In genomic region chr10:117007080-117007479, GRCh38 we compare ENCODE assay signal across 1 cellular context.
TF ChIP-seq lines count a peak whose summit lies in the region.

No MANE protein-coding gene starts in this region.

TF ChIP-seq in HepG2, 621 proteins besides CTCF, POLR2A, EP300 and RAD21:
- no peak for TF ChIP-seq E2F2 (CRISPR knock-in tag; IDR thresholded peaks at IDR 0.05; ENCODE audit: borderline replicate concordance)
- TF ChIP-seq CEBPZ (IDR thresholded peaks at IDR 0.05; ENCODE audit: low read length), result no peak
- no peak for TF ChIP-seq TEAD3 (CRISPR knock-in tag; optimal IDR thresholded peaks at IDR 0.05; ENCODE audit: borderline replicate concordance)
- TF ChIP-seq ZNF574 (CRISPR knock-in tag; IDR thresholded peaks at IDR 0.05), result no peak
- TF ChIP-seq CENPT (CRISPR knock-in tag; IDR thresholded peaks at IDR 0.05; ENCODE audit: low read depth), result no peak
- TF ChIP-seq ZNF607 (CRISPR knock-in tag; IDR thresholded peaks at IDR 0.05; ENCODE audit: borderline replicate concordance), result no peak
- peak; percentile 87 for TF ChIP-seq NFE2L2 (IDR thresholded peaks at IDR 0.05; ENCODE audit: low read length)
- TF ChIP-seq SOX6 (IDR thresholded peaks at IDR 0.05), result no peak
- no peak for TF ChIP-seq SOX6 (CRISPR knock-in tag; IDR thresholded peaks at IDR 0.05)
- no peak for TF ChIP-seq AKNA (CRISPR knock-in tag; IDR thresholded peaks at IDR 0.05; ENCODE audit: borderline replicate concordance)
- TF ChIP-seq NR3C1 (CRISPR knock-in tag; IDR thresholded peaks at IDR 0.05), result no peak
- TF ChIP-seq FOSL1 (CRISPR knock-in tag; IDR thresholded peaks at IDR 0.05; ENCODE audit: borderline replicate concordance), result peak; percentile 46
- TF ChIP-seq NFIC (IDR thresholded peaks at IDR 0.05; ENCODE audit: low read length), result no peak
- peak; percentile 55; the same call in 1 of the 2 replicates for TF ChIP-seq FOSL2 (CRISPR knock-in tag; IDR thresholded peaks at IDR 0.05)
